In genomic region chr7:20742913-20743312, GRCh38 we compare ENCODE assay signal across 1 cellular context.
TF ChIP-seq lines count a peak whose summit lies in the region.

No MANE protein-coding gene starts in this region.

TF ChIP-seq in GM23338, 12 proteins besides CTCF, POLR2A, EP300 and RAD21 (continued from another document):
- no peak for TF ChIP-seq ZNF462 (CRISPR knock-in tag; IDR thresholded peaks at IDR 0.05)
- TF ChIP-seq ZNF114 (CRISPR knock-in tag; IDR thresholded peaks at IDR 0.05): no peak
- no peak for TF ChIP-seq POLR2AphosphoS5 (IDR thresholded peaks at IDR 0.05; ENCODE audit: low read depth)
- no peak for TF ChIP-seq JUNB (IDR thresholded peaks at IDR 0.05; ENCODE audit: unreplicated experiment)
- TF ChIP-seq ETS1 (IDR thresholded peaks at IDR 0.05): no peak
- no peak for TF ChIP-seq EZH2phosphoT487 (IDR thresholded peaks at IDR 0.05; ENCODE audit: unreplicated experiment)
- no peak for TF ChIP-seq NANOG (IDR thresholded peaks at IDR 0.05; ENCODE audit: borderline replicate concordance)
